In genomic region chr15:23564798-23565394, GRCh38 we compare ENCODE assay signal across 8 cellular contexts. TPM values are rescaled to one million over a fixed set of nuclear protein-coding genes. Genes with fewer than 3 reads are reported as not detected.
DNase-seq lines count a peak whose midpoint lies in the region; ATAC-seq and TF ChIP-seq lines count a peak whose summit lies in the region.

No MANE protein-coding gene starts in this region.

- peaks cover 4% of the 10 kb centered on the region for H3K9me3 Mint-ChIP-seq in activated CD4-positive, alpha-beta memory T cell treated with anti-CD3 and anti-CD28 coated beads for 36 hours
- peaks cover 18% of the 10 kb centered on the region for H3K9me3 Mint-ChIP-seq in mesothelial cell of epicardium

- no peaks in the 10 kb centered on the region for H3K36me3 Mint-ChIP-seq in activated CD4-positive, alpha-beta memory T cell treated with anti-CD3 and anti-CD28 coated beads for 36 hours
- H3K36me3 Mint-ChIP-seq in mesothelial cell of epicardium = no peaks in the 10 kb centered on the region

- no peak for DNase-seq in activated CD4-positive, alpha-beta memory T cell treated with anti-CD3 and anti-CD28 coated beads for 36 hours
- no peak for DNase-seq in mesothelial cell of epicardium (ENCODE audit: low spot score in 2 of 2, unreplicated experiment in 2 of 2)
- DNase-seq in T1000 (lab: John Stamatoyannopoulos, UW) = no peak

- H3K27ac ChIP-seq in C4-2B (peak overlapping the region; percentile 94), KOPT-K1 (ENCODE audit: low read depth, low read length, poor library complexity, severe bottlenecking) (peak overlapping the region; percentile 100)

- peaks cover 3% of the 10 kb centered on the region for H3K4me1 Mint-ChIP-seq in activated CD4-positive, alpha-beta memory T cell treated with anti-CD3 and anti-CD28 coated beads for 36 hours (ENCODE audit: low read depth)
- H3K4me1 Mint-ChIP-seq in mesothelial cell of epicardium = no peaks in the 10 kb centered on the region

- H3K27ac Mint-ChIP-seq in activated CD4-positive, alpha-beta memory T cell treated with anti-CD3 and anti-CD28 coated beads for 36 hours = peak overlapping the region; percentile 87
- H3K27ac Mint-ChIP-seq in mesothelial cell of epicardium = peak overlapping the region; percentile 53

- POLR2A ChIA-PET in activated CD4-positive, alpha-beta memory T cell treated with anti-CD3 and anti-CD28 coated beads for 36 hours (lab: Charles Lee) = no interaction called here

- H3K9me3 ChIP-seq in KOPT-K1 (ENCODE audit: insufficient read depth, low read length, poor library complexity, severe bottlenecking) = no peaks in the 10 kb centered on the region

- ATAC-seq in HG02610 (IDR thresholded peaks at IDR 0.05; ENCODE audit: unreplicated experiment) (no peak), GM21360 (IDR thresholded peaks at IDR 0.05; ENCODE audit: unreplicated experiment) (no peak), HG02981 (IDR thresholded peaks at IDR 0.05; ENCODE audit: unreplicated experiment) (no peak)

- no peak for TF ChIP-seq CTCF in C4-2B (conservative IDR thresholded peaks at IDR 0.05)
- no peak for TF ChIP-seq CTCF in mesothelial cell of epicardium (IDR thresholded peaks at IDR 0.05; ENCODE audit: unreplicated experiment)

- H3K4me3 Mint-ChIP-seq in activated CD4-positive, alpha-beta memory T cell treated with anti-CD3 and anti-CD28 coated beads for 36 hours = peak overlapping the region; percentile 78
- H3K4me3 Mint-ChIP-seq in mesothelial cell of epicardium = peak overlapping the region; percentile 30

- peaks cover 4% of the 10 kb centered on the region for H3K27me3 Mint-ChIP-seq in activated CD4-positive, alpha-beta memory T cell treated with anti-CD3 and anti-CD28 coated beads for 36 hours
- H3K27me3 Mint-ChIP-seq in mesothelial cell of epicardium (ENCODE audit: low read depth) = no peaks in the 10 kb centered on the region

- intact Hi-C loops in activated CD4-positive, alpha-beta memory T cell treated with anti-CD3 and anti-CD28 coated beads for 36 hours (cut with micrococcal nuclease) = no loop called here

- peaks cover 35% of the 10 kb centered on the region for H3K36me3 ChIP-seq in KOPT-K1 (ENCODE audit: insufficient read depth, low read length)

- CTCF ChIA-PET in activated CD4-positive, alpha-beta memory T cell treated with anti-CD3 and anti-CD28 coated beads for 36 hours (lab: Charles Lee) = no interaction called here

RNA-seq across cellular contexts. Expression of gene MKRN3, which starts 0.6 kb away (rescaled TPM):
- total RNA-seq in activated CD4-positive, alpha-beta memory T cell treated with anti-CD3 and anti-CD28 coated beads for 36 hours = 1 to 10 TPM; 3.3 to 3.8 TPM
- total RNA-seq in mesothelial cell of epicardium = 0.22 to 0.35 TPM (median 0.34 TPM) in 3 replicates
